ENCODE assay signal across 15 cellular contexts in the genomic region with DNA sequence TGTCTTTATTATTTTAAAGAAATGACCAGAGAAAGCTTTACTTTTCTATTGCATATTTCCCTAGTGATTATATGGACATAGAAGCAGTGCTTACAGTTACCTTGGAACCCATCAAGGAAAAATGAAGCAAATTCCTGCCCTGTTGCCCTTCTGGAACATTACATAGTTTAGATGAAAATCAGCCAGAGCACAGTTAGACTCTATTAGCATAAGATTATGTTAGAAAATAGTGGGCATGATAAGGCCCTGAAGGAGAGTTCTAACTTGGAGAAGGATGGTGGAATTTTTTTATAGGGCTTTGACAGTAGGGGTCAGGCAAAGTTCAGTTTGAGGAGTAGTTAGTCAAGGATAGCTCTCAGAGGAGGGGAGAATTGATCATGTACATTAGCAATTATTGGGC.
"Had no signal": no experiment of that assay in that cellular context is flagged by ENCODE, and none has a peak within 500 bp of the region (broad histone marks: within the 10 kb centered on the region; RNA-seq: fewer than 3 reads in every experiment).

No MANE protein-coding gene starts in this region.

- H3K27me3 Mint-ChIP-seq: activated naive CD4-positive, alpha-beta T cell treated with anti-CD3 and anti-CD28 coated beads, Interleukin-2, amount 10 ng/mL, durations not matched to agents 7 days and 5 days had no signal

- H3K9me3 Mint-ChIP-seq: activated naive CD4-positive, alpha-beta T cell treated with anti-CD3 and anti-CD28 coated beads, Interleukin-2, amount 10 ng/mL, durations not matched to agents 7 days and 5 days; neural crest cell; T-helper 1 cell treated with Interleukin-12 subunit alpha and Interleukin-12 subunit beta and Interleukin-4 antibody, amounts not matched to agents 30 μg/mL and 1 μg/mL, for 36 hours; WTC11 had no signal

- H3K36me3 ChIP-seq: esophagus muscularis mucosa, right atrium auricular region, uterus had no signal

- H3K4me1 ChIP-seq: uterus had no signal

- ATAC-seq: left ventricle myocardium superior, WTC11 had no signal

- H3K36me3 Mint-ChIP-seq: WTC11 had no signal

- DNase-seq: activated CD4-positive, alpha-beta T cell treated with anti-CD3 and anti-CD28 coated beads for 48 hours; activated naive CD4-positive, alpha-beta T cell treated with anti-CD3 and anti-CD28 coated beads, Interleukin-2, amount 10 ng/mL, durations not matched to agents 7 days and 5 days; amygdala; dorsolateral prefrontal cortex; foreskin fibroblast; head of caudate nucleus; left ventricle myocardium superior; small intestine; stomach; uterus had no signal

- H3K27ac ChIP-seq: esophagus muscularis mucosa, right atrium auricular region, stomach, uterus had no signal

- H3K27ac Mint-ChIP-seq: activated naive CD4-positive, alpha-beta T cell treated with anti-CD3 and anti-CD28 coated beads, Interleukin-2, amount 10 ng/mL, durations not matched to agents 7 days and 5 days; T-helper 1 cell treated with Interleukin-12 subunit alpha and Interleukin-12 subunit beta and Interleukin-4 antibody, amounts not matched to agents 30 μg/mL and 1 μg/mL, for 36 hours; WTC11 had no signal

- H3K9me3 ChIP-seq: esophagus muscularis mucosa, right atrium auricular region, stomach, uterus had no signal

- H3K27me3 ChIP-seq: dorsolateral prefrontal cortex, esophagus muscularis mucosa, right atrium auricular region, stomach, uterus had no signal

- H3K4me3 Mint-ChIP-seq: activated naive CD4-positive, alpha-beta T cell treated with anti-CD3 and anti-CD28 coated beads, Interleukin-2, amount 10 ng/mL, durations not matched to agents 7 days and 5 days; neural crest cell; T-helper 1 cell treated with Interleukin-12 subunit alpha and Interleukin-12 subunit beta and Interleukin-4 antibody, amounts not matched to agents 30 μg/mL and 1 μg/mL, for 36 hours; WTC11 had no signal

- H3K4me3 ChIP-seq: dorsolateral prefrontal cortex, esophagus muscularis mucosa, right atrium auricular region, stomach, uterus had no signal
